In genomic region chr6:110877154-110877564, GRCh38 we compare ENCODE assay signal across 9 cellular contexts. TPM values are rescaled to one million over a fixed set of nuclear protein-coding genes. Genes with fewer than 3 reads are reported as not detected.
DNase-seq lines count a peak whose midpoint lies in the region; ATAC-seq and TF ChIP-seq lines count a peak whose summit lies in the region.
"Had no signal": no experiment of that assay in that cellular context is flagged by ENCODE, and none has a peak within 500 bp of the region (broad histone marks: within the 10 kb centered on the region; RNA-seq: fewer than 3 reads in every experiment).

No MANE protein-coding gene starts in this region.

- H3K9ac ChIP-seq in HUES48 (ENCODE audit: low read depth, low read length) (peak overlapping the region; percentile 97), mucosa of stomach (ENCODE audit: low read length) (peak overlapping the region; percentile 70)

- ATAC-seq in GM18502 (IDR thresholded peaks at IDR 0.05; ENCODE audit: poor library complexity, unreplicated experiment) (no peak), HG02571 (IDR thresholded peaks at IDR 0.05; ENCODE audit: unreplicated experiment) (no peak)

- H3K27me3 Mint-ChIP-seq in MCF 10A (ENCODE audit: insufficient read depth, unreplicated experiment) = no peaks in the 10 kb centered on the region

- peak overlapping the region; percentile 92 for H3K27ac ChIP-seq in A673 (ENCODE audit: low read depth, low read length, poor library complexity, severe bottlenecking)
- no peak overlapping the region for H3K27ac ChIP-seq in HUES48 (ENCODE audit: low read depth, low read length)

- no TSS peak for BruUV-seq in A673 (replicated peaks; lab: Mats Ljungman, UMichigan)
- no TSS peak for BruUV-seq in MCF 10A (replicated peaks; lab: Mats Ljungman, UMichigan)

- intact Hi-C loops in A673 (cut with micrococcal nuclease; ENCODE audit: unreplicated experiment) = loop anchor here (2.0 to 5.0 kb wide), 2 partner anchors 62 to 350 kb away; partner anchors contain the start of gene CDK19
- intact Hi-C loops in MCF 10A (cut with micrococcal nuclease) = no loop called here

- peaks cover 13% of the 10 kb centered on the region for H3K36me3 Mint-ChIP-seq in MCF 10A (ENCODE audit: insufficient read depth, unreplicated experiment)

- H3K36me3 ChIP-seq in A673 (ENCODE audit: insufficient read depth, low read length, poor library complexity, severe bottlenecking) (no peaks in the 10 kb centered on the region), HUES48 (ENCODE audit: control insufficient read depth, insufficient read depth, low read length) (peaks cover 5% of the 10 kb centered on the region), mucosa of stomach (ENCODE audit: control insufficient read depth, insufficient read depth, low read length) (no peaks in the 10 kb centered on the region)

- peak overlapping the region; percentile 96 for H3K4me3 Mint-ChIP-seq in MCF 10A (ENCODE audit: unreplicated experiment)

- DNase-seq in A673 (ENCODE audit: low spot score) (no peak), MCF 10A (ENCODE audit: unreplicated experiment) (no peak), AG08395 (ENCODE audit: low spot score) (no peak), NCI-H526 (lab: John Stamatoyannopoulos, UW) (no peak)
- DNase-seq: stimulated activated naive CD4-positive, alpha-beta T cell treated with Interleukin-2 at 50 U/mL for 16 hours had no signal

- H3K9me3 ChIP-seq in A673 (ENCODE audit: low read depth, low read length, poor library complexity, severe bottlenecking) = no peaks in the 10 kb centered on the region
- H3K9me3 ChIP-seq in HUES48 (ENCODE audit: control insufficient read depth, insufficient read depth, low read length) = no peaks in the 10 kb centered on the region
- no peaks in the 10 kb centered on the region for H3K9me3 ChIP-seq in mucosa of stomach (ENCODE audit: control insufficient read depth, low read length)

- H3K4me3 ChIP-seq in A673 (ENCODE audit: low read depth, low read length, poor library complexity, severe bottlenecking) = peak overlapping the region; percentile 96
- peak overlapping the region; percentile 97 for H3K4me3 ChIP-seq in HUES48 (ENCODE audit: low read depth, low read length)
- peak overlapping the region; percentile 3 for H3K4me3 ChIP-seq in mucosa of stomach (ENCODE audit: low read length)

- H3K9me3 Mint-ChIP-seq in MCF 10A (ENCODE audit: unreplicated experiment) = no peaks in the 10 kb centered on the region

- CTCF ChIA-PET in A673 (lab: Charles Lee) (no interaction called here), MCF 10A (lab: Yijun Ruan, JAX) (interaction anchor here (0.6 to 5.3 kb wide), 8 partner anchors 21 to 349 kb away, joined by 3 to 57 read pairs (median 6); partner anchors contain the start of gene CDK19)

- H3K4me1 ChIP-seq in A673 (ENCODE audit: insufficient read depth, low read length, poor library complexity, severe bottlenecking) = peaks cover 51% of the 10 kb centered on the region
- H3K4me1 ChIP-seq in HUES48 (ENCODE audit: control insufficient read depth, insufficient read depth, low read length) = peaks cover 39% of the 10 kb centered on the region
- peaks cover 44% of the 10 kb centered on the region for H3K4me1 ChIP-seq in mucosa of stomach (ENCODE audit: control insufficient read depth, insufficient read depth, low read length)

- TF ChIP-seq CTCF in A673 (conservative IDR thresholded peaks at IDR 0.05; ENCODE audit: low read depth, low read length) (no peak), MCF 10A (IDR thresholded peaks at IDR 0.05; ENCODE audit: unreplicated experiment) (no peak)

- peak overlapping the region; percentile 97 for H3K27ac Mint-ChIP-seq in MCF 10A (ENCODE audit: low read depth, unreplicated experiment)

- POLR2A ChIA-PET in A673 (lab: Charles Lee; ENCODE audit: low non-redundant PET) (no interaction called here), MCF 10A (lab: Yijun Ruan, JAX) (interaction anchor here (0.8 to 9.0 kb wide), 18 partner anchors 8 to 198 kb away, joined by 3 to 613 read pairs (median 9); partner anchors contain the start of genes CDK19, GTF3C6 and RPF2)

- H3K4me1 Mint-ChIP-seq in MCF 10A (ENCODE audit: insufficient read depth, unreplicated experiment) = peaks cover 34% of the 10 kb centered on the region

- H3K27me3 ChIP-seq in A673 (replicated peaks; ENCODE audit: insufficient read depth, low read depth, low read length, poor library complexity) = no peaks in the 10 kb centered on the region
- no peaks in the 10 kb centered on the region for H3K27me3 ChIP-seq in HUES48 (ENCODE audit: control insufficient read depth, insufficient read depth, low read length)
- H3K27me3 ChIP-seq in mucosa of stomach (ENCODE audit: control insufficient read depth, insufficient read depth, low read length) = no peaks in the 10 kb centered on the region

RNA-seq across cellular contexts. Expression of gene AMD1, which starts 2.6 kb away (rescaled TPM):
- total RNA-seq in A673 (2021) (73.3 and 87.6 TPM in 2 replicates), MCF 10A (2022) (77.8 and 121 TPM in 2 replicates)

Comparison
In these comparisons a context has a peak if more than half of its experiments do, and no peak if none do; other contexts are left out.
1. H3K4me3 ChIP-seq: peak in every context shown above with its lines; median percentile 97 in HUES48; 96 in A673; 3 in mucosa of stomach.